8 cellular contexts compared by ENCODE assay signal in genomic region chr4:143184503-143185252, GRCh38. TPM values are rescaled to one million over a fixed set of nuclear protein-coding genes. Genes with fewer than 3 reads are reported as not detected.
DNase-seq lines count a peak whose midpoint lies in the region; ATAC-seq lines count a peak whose summit lies in the region.

Gene USP38, plus strand, starts transcription at chr4:143184917. Its CDS starts 534 bp downstream, at chr4:143185451.

- H3K4ac ChIP-seq in mesenchymal stem cell (ENCODE audit: low read depth in 1 of 2, low read length in 2 of 2) = peak within 1 kb of the TSS; percentile 83 to 93

- peak within 1 kb of the TSS in 1 of 2 experiments; percentile 84 for H3K14ac ChIP-seq in mesenchymal stem cell (ENCODE audit: low read length in 2 of 2)

- under 1% methylated on average over 63 of the region's 71 CpGs for WGBS in mesenchymal stem cell

- H3K27ac Mint-ChIP-seq in effector memory CD8-positive, alpha-beta T cell = peak within 1 kb of the TSS; percentile 94 to 99

- no peaks in the 10 kb centered on the region for H3K79me1 ChIP-seq in mesenchymal stem cell (replicated peaks; ENCODE audit: low read length, poor library complexity, severe bottlenecking)

- peak within 1 kb of the TSS; percentile 97 for H3K9ac ChIP-seq in mesenchymal stem cell (ENCODE audit: low read length)

- peaks cover 28% of the 10 kb centered on the region for H3K36me3 Mint-ChIP-seq in effector memory CD8-positive, alpha-beta T cell (ENCODE audit: insufficient read depth)

- H3K4me1 Mint-ChIP-seq in effector memory CD8-positive, alpha-beta T cell (ENCODE audit: low read depth in 2 of 2) = peaks cover 42 to 67% of the 10 kb centered on the region in 2 donors

- H2BK12ac ChIP-seq in mesenchymal stem cell (ENCODE audit: low read length in 2 of 2) = peak within 1 kb of the TSS; percentile 6 to 94

- H3K27ac ChIP-seq in mesenchymal stem cell (ENCODE audit: low read length, poor library complexity, severe bottlenecking) = peak within 1 kb of the TSS; percentile 95

- H2BK5ac ChIP-seq in mesenchymal stem cell (ENCODE audit: low read depth, low read length, poor library complexity, severe bottlenecking) = peak within 1 kb of the TSS; percentile 78

- peak within 1 kb of the TSS; percentile 88 to 90 for H3K4me3 ChIP-seq in mesenchymal stem cell (ENCODE audit: insufficient read depth in 1 of 2, low read depth in 1 of 2, low read length in 2 of 2)

- no peaks in the 10 kb centered on the region for H3K9me3 ChIP-seq in mesenchymal stem cell (ENCODE audit: control insufficient read depth, low read length)

- H3K9me3 Mint-ChIP-seq in effector memory CD8-positive, alpha-beta T cell = no peaks in the 10 kb centered on the region

- DNase-seq in COLO668 (lab: John Stamatoyannopoulos, UW; ENCODE audit: unreplicated experiment) (peak; percentile 98), HS-5 (ENCODE audit: low read depth) (peak; percentile 73), mesenchymal stem cell (peak; percentile 98)
- DNase-seq in NK-92 treated with Interleukin-12 subunit alpha and Interleukin-12 subunit beta, amount 100 ng/mL, for 24 hours (lab: John Stamatoyannopoulos, UW) = peak; percentile 80
- peak; percentile 79 to 90 for DNase-seq in activated CD8-positive, alpha-beta memory T cell treated with anti-CD3 and anti-CD28 coated beads for 4 hours (ENCODE audit: low read depth in 2 of 2)
- peak; percentile 71 to 77 (median 74) for DNase-seq in effector memory CD8-positive, alpha-beta T cell
- peak; percentile 77 for DNase-seq in stimulated activated CD8-positive, alpha-beta memory T cell treated with anti-CD3 and anti-CD28 coated beads, Interleukin-12 subunit alpha, Interleukin-12 subunit beta, amount 100 ng/mL, for 4 hours (ENCODE audit: low read depth)

- peak within 1 kb of the TSS; percentile 97 for H2BK120ac ChIP-seq in mesenchymal stem cell (ENCODE audit: low read depth, low read length)

- H3K4me3 Mint-ChIP-seq in effector memory CD8-positive, alpha-beta T cell = peak within 1 kb of the TSS; percentile 95 to 97

- no peaks in the 10 kb centered on the region for H3K27me3 Mint-ChIP-seq in effector memory CD8-positive, alpha-beta T cell

- peak within 1 kb of the TSS; percentile 34 to 40 for H3K23ac ChIP-seq in mesenchymal stem cell (ENCODE audit: low read length in 2 of 2)

- H2AK5ac ChIP-seq in mesenchymal stem cell (ENCODE audit: low read length, severe bottlenecking) = no peak within 1 kb of the TSS

- H2BK15ac ChIP-seq in mesenchymal stem cell (ENCODE audit: low read depth, poor library complexity, severe bottlenecking) = peak within 1 kb of the TSS; percentile 90

- H4K8ac ChIP-seq in mesenchymal stem cell (ENCODE audit: low read length) = peak within 1 kb of the TSS; percentile 96

- peaks cover 0 to 14% of the 10 kb centered on the region in 2 experiments for H3K36me3 ChIP-seq in mesenchymal stem cell (ENCODE audit: control insufficient read depth in 1 of 2, insufficient read depth in 2 of 2, low read depth in 1 of 2, low read length in 2 of 2)

- peak within 1 kb of the TSS; percentile 93 for H3K4me2 ChIP-seq in mesenchymal stem cell (ENCODE audit: low read length, poor library complexity, severe bottlenecking)

- H3K4me1 ChIP-seq in mesenchymal stem cell (ENCODE audit: control insufficient read depth, insufficient read depth, low read depth, low read length) = no peaks in the 10 kb centered on the region

- peak within 1 kb of the TSS; percentile 83 for H4K91ac ChIP-seq in mesenchymal stem cell (ENCODE audit: low read length)

- peak; percentile 71 for ATAC-seq in GM19468 (IDR thresholded peaks at IDR 0.05; ENCODE audit: extremely low read depth, unreplicated experiment)
- ATAC-seq in effector memory CD8-positive, alpha-beta T cell (replicated peaks) = peak; percentile 82

- H2AFZ ChIP-seq in mesenchymal stem cell (ENCODE audit: low read depth, low read length) = peak within 1 kb of the TSS; percentile 85

- peak within 1 kb of the TSS; percentile 88 to 89 for H3K18ac ChIP-seq in mesenchymal stem cell (ENCODE audit: low read depth in 1 of 2, low read length in 2 of 2)

- no peaks in the 10 kb centered on the region for H3K27me3 ChIP-seq in mesenchymal stem cell (ENCODE audit: control insufficient read depth in 1 of 2, insufficient read depth in 1 of 2, low read length in 2 of 2)

RNA-seq across cellular contexts. Expression of gene USP38, which starts in this region (rescaled TPM):
- polyA plus RNA-seq in mesenchymal stem cell (2013, experiment 1 of 2) = 9.8 TPM
- polyA plus RNA-seq in mesenchymal stem cell (2013, experiment 2 of 2) = 9.8 TPM

Comparison
In these comparisons a context has a peak if more than half of its experiments do, and no peak if none do; other contexts are left out.
1. Peak in every context shown above with its lines: DNase-seq, ATAC-seq, H3K4me3 ChIP-seq and H3K27ac ChIP-seq.